1 cellular context compared by ENCODE assay signal in genomic region chr11:70637949-70638598, GRCh38.
TF ChIP-seq lines count a peak whose summit lies in the region.

No MANE protein-coding gene starts in this region.

TF ChIP-seq in HepG2, 621 proteins besides CTCF, POLR2A, EP300 and RAD21 (continued from another document and continues in another):
- no peak for TF ChIP-seq SRSF9 (IDR thresholded peaks at IDR 0.05; ENCODE audit: borderline replicate concordance, insufficient read depth, low read depth, low read length, poor library complexity, severe bottlenecking)
- TF ChIP-seq TBX2 (CRISPR knock-in tag; IDR thresholded peaks at IDR 0.05; ENCODE audit: borderline replicate concordance), result peak; percentile 50; the same call in 1 of the 2 replicates
- no peak for TF ChIP-seq MTA3 (CRISPR knock-in tag; IDR thresholded peaks at IDR 0.05)
- peak; percentile 77 to 91; a peak in 3 of 4 replicates for TF ChIP-seq NR2F1 (CRISPR knock-in tag; IDR thresholded peaks at IDR 0.05)
- TF ChIP-seq PLSCR1 (CRISPR knock-in tag; IDR thresholded peaks at IDR 0.05; ENCODE audit: borderline replicate concordance), result no peak
- TF ChIP-seq RFX3 (CRISPR knock-in tag; IDR thresholded peaks at IDR 0.05), result no peak
- no peak for TF ChIP-seq ZNF34 (CRISPR knock-in tag; IDR thresholded peaks at IDR 0.05; ENCODE audit: borderline replicate concordance)
- peak; percentile 87 for TF ChIP-seq HDAC1 (CRISPR knock-in tag; IDR thresholded peaks at IDR 0.05)
- no peak for TF ChIP-seq STAT5B (CRISPR knock-in tag; IDR thresholded peaks at IDR 0.05)
- no peak for TF ChIP-seq JUND (CRISPR knock-in tag; IDR thresholded peaks at IDR 0.05)
- no peak for TF ChIP-seq ZNF160 (CRISPR knock-in tag; IDR thresholded peaks at IDR 0.05)
- TF ChIP-seq ZNF550 (CRISPR knock-in tag; IDR thresholded peaks at IDR 0.05; ENCODE audit: borderline replicate concordance), result no peak
- TF ChIP-seq, protein P1, sequence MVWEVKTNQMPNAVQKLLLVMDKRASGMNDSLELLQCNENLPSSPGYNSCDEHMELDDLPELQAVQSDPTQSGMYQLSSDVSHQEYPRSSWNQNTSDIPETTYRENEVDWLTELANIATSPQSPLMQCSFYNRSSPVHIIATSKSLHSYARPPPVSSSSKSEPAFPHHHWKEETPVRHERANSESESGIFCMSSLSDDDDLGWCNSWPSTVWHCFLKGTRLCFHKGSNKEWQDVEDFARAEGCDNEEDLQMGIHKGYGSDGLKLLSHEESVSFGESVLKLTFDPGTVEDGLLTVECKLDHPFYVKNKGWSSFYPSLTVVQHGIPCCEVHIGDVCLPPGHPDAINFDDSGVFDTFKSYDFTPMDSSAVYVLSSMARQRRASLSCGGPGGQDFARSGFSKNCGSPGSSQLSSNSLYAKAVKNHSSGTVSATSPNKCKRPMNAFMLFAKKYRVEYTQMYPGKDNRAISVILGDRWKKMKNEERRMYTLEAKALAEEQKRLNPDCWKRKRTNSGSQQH (CRISPR knock-in tag; IDR thresholded peaks at IDR 0.05; ENCODE audit: low read depth), result no peak
- no peak for TF ChIP-seq THAP8 (CRISPR knock-in tag; IDR thresholded peaks at IDR 0.05; ENCODE audit: borderline replicate concordance)
- TF ChIP-seq, protein P2, sequence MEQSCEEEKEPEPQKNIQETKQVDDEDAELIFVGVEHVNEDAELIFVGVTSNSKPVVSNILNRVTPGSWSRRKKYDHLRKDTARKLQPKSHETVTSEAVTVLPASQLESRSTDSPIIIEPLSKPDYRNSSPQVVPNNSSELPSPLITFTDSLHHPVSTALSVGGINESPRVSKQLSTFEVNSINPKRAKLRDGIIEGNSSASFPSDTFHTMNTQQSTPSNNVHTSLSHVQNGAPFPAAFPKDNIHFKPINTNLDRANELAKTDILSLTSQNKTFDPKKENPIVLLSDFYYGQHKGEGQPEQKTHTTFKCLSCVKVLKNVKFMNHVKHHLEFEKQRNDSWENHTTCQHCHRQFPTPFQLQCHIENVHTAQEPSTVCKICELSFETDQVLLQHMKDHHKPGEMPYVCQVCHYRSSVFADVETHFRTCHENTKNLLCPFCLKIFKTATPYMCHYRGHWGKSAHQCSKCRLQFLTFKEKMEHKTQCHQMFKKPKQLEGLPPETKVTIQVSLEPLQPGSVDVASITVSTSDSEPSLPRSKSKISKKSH (CRISPR knock-in tag; IDR thresholded peaks at IDR 0.05; ENCODE audit: borderline replicate concordance), result no peak
- no peak for TF ChIP-seq ZHX2 (IDR thresholded peaks at IDR 0.05; ENCODE audit: low read depth)
- no peak for TF ChIP-seq ZHX2 (CRISPR knock-in tag; IDR thresholded peaks at IDR 0.05; ENCODE audit: borderline replicate concordance)
- TF ChIP-seq, protein P3, sequence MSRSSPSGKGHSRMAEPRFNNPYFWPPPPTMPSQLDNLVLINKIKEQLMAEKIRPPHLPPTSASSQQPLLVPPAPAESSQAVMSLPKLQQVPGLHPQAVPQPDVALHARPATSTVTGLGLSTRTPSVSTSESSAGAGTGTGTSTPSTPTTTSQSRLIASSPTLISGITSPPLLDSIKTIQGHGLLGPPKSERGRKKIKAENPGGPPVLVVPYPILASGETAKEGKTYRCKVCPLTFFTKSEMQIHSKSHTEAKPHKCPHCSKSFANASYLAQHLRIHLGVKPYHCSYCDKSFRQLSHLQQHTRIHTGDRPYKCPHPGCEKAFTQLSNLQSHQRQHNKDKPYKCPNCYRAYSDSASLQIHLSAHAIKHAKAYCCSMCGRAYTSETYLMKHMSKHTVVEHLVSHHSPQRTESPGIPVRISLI (CRISPR knock-in tag; IDR thresholded peaks at IDR 0.05; ENCODE audit: borderline replicate concordance), result no peak
- TF ChIP-seq ZFP36 (IDR thresholded peaks at IDR 0.05; ENCODE audit: borderline replicate concordance, low read depth, low read length, partially characterized antibody), result no peak
- TF ChIP-seq SOX13 (IDR thresholded peaks at IDR 0.05), result no peak; the same call in 1 of the 2 replicates
- TF ChIP-seq SOX13 (CRISPR knock-in tag; conservative IDR thresholded peaks at IDR 0.05 in 1 of 2, IDR thresholded peaks at IDR 0.05 in 1 of 2), result peak in 1 of 2 experiments; percentile 82; a peak in 2 of 4 replicates
- no peak for TF ChIP-seq ZNF274 (CRISPR knock-in tag; IDR thresholded peaks at IDR 0.05)
- TF ChIP-seq, protein P4, sequence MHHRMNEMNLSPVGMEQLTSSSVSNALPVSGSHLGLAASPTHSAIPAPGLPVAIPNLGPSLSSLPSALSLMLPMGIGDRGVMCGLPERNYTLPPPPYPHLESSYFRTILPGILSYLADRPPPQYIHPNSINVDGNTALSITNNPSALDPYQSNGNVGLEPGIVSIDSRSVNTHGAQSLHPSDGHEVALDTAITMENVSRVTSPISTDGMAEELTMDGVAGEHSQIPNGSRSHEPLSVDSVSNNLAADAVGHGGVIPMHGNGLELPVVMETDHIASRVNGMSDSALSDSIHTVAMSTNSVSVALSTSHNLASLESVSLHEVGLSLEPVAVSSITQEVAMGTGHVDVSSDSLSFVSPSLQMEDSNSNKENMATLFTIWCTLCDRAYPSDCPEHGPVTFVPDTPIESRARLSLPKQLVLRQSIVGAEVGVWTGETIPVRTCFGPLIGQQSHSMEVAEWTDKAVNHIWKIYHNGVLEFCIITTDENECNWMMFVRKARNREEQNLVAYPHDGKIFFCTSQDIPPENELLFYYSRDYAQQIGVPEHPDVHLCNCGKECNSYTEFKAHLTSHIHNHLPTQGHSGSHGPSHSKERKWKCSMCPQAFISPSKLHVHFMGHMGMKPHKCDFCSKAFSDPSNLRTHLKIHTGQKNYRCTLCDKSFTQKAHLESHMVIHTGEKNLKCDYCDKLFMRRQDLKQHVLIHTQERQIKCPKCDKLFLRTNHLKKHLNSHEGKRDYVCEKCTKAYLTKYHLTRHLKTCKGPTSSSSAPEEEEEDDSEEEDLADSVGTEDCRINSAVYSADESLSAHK (CRISPR knock-in tag; IDR thresholded peaks at IDR 0.05; ENCODE audit: borderline replicate concordance), result no peak
- no peak for TF ChIP-seq ZSCAN20 (CRISPR knock-in tag; IDR thresholded peaks at IDR 0.05; ENCODE audit: borderline replicate concordance)
- no peak for TF ChIP-seq ZNF772 (CRISPR knock-in tag; IDR thresholded peaks at IDR 0.05)
- TF ChIP-seq, protein P5, sequence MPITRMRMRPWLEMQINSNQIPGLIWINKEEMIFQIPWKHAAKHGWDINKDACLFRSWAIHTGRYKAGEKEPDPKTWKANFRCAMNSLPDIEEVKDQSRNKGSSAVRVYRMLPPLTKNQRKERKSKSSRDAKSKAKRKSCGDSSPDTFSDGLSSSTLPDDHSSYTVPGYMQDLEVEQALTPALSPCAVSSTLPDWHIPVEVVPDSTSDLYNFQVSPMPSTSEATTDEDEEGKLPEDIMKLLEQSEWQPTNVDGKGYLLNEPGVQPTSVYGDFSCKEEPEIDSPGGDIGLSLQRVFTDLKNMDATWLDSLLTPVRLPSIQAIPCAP (CRISPR knock-in tag; IDR thresholded peaks at IDR 0.05; ENCODE audit: low read depth), result no peak
- TF ChIP-seq, protein P6, sequence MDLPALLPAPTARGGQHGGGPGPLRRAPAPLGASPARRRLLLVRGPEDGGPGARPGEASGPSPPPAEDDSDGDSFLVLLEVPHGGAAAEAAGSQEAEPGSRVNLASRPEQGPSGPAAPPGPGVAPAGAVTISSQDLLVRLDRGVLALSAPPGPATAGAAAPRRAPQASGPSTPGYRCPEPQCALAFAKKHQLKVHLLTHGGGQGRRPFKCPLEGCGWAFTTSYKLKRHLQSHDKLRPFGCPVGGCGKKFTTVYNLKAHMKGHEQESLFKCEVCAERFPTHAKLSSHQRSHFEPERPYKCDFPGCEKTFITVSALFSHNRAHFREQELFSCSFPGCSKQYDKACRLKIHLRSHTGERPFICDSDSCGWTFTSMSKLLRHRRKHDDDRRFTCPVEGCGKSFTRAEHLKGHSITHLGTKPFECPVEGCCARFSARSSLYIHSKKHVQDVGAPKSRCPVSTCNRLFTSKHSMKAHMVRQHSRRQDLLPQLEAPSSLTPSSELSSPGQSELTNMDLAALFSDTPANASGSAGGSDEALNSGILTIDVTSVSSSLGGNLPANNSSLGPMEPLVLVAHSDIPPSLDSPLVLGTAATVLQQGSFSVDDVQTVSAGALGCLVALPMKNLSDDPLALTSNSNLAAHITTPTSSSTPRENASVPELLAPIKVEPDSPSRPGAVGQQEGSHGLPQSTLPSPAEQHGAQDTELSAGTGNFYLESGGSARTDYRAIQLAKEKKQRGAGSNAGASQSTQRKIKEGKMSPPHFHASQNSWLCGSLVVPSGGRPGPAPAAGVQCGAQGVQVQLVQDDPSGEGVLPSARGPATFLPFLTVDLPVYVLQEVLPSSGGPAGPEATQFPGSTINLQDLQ (CRISPR knock-in tag; IDR thresholded peaks at IDR 0.05), result no peak
- TF ChIP-seq ZNF761 (CRISPR knock-in tag; conservative IDR thresholded peaks at IDR 0.05), result no peak
- no peak for TF ChIP-seq SMAD9 (CRISPR knock-in tag; IDR thresholded peaks at IDR 0.05)
- TF ChIP-seq NRL (CRISPR knock-in tag; IDR thresholded peaks at IDR 0.05; ENCODE audit: borderline replicate concordance), result no peak
- TF ChIP-seq RFXANK (CRISPR knock-in tag; IDR thresholded peaks at IDR 0.05), result no peak
- no peak for TF ChIP-seq GZF1 (CRISPR knock-in tag; IDR thresholded peaks at IDR 0.05)
- TF ChIP-seq ZNF205 (CRISPR knock-in tag; IDR thresholded peaks at IDR 0.05), result no peak
- TF ChIP-seq TOE1 (CRISPR knock-in tag; IDR thresholded peaks at IDR 0.05), result no peak
- no peak for TF ChIP-seq ZNF766 (CRISPR knock-in tag; IDR thresholded peaks at IDR 0.05; ENCODE audit: borderline replicate concordance)
- TF ChIP-seq KAT7 (CRISPR knock-in tag; IDR thresholded peaks at IDR 0.05; ENCODE audit: borderline replicate concordance), result no peak
- TF ChIP-seq MXI1 (IDR thresholded peaks at IDR 0.05; ENCODE audit: borderline replicate concordance, low read depth, low read length), result no peak
- TF ChIP-seq ZNF556 (CRISPR knock-in tag; IDR thresholded peaks at IDR 0.05; ENCODE audit: borderline replicate concordance), result no peak
- TF ChIP-seq KLF15 (CRISPR knock-in tag; IDR thresholded peaks at IDR 0.05; ENCODE audit: borderline replicate concordance), result no peak
- no peak for TF ChIP-seq GLMP (CRISPR knock-in tag; IDR thresholded peaks at IDR 0.05; ENCODE audit: borderline replicate concordance)
- TF ChIP-seq ZNF879 (CRISPR knock-in tag; IDR thresholded peaks at IDR 0.05), result no peak
- no peak for TF ChIP-seq ZNF724P (CRISPR knock-in tag; IDR thresholded peaks at IDR 0.05; ENCODE audit: borderline replicate concordance)
- TF ChIP-seq TCF7 (IDR thresholded peaks at IDR 0.05; ENCODE audit: low read depth), result peak; percentile 93
- no peak for TF ChIP-seq WIZ (CRISPR knock-in tag; IDR thresholded peaks at IDR 0.05)
- TF ChIP-seq ZNF569 (CRISPR knock-in tag; IDR thresholded peaks at IDR 0.05; ENCODE audit: borderline replicate concordance), result no peak
- no peak for TF ChIP-seq ARHGAP35 (CRISPR knock-in tag; IDR thresholded peaks at IDR 0.05; ENCODE audit: borderline replicate concordance)
- TF ChIP-seq CBX1 (IDR thresholded peaks at IDR 0.05; ENCODE audit: low read depth), result no peak
